ENCODE assay signal across 12 cellular contexts in the genomic region with DNA sequence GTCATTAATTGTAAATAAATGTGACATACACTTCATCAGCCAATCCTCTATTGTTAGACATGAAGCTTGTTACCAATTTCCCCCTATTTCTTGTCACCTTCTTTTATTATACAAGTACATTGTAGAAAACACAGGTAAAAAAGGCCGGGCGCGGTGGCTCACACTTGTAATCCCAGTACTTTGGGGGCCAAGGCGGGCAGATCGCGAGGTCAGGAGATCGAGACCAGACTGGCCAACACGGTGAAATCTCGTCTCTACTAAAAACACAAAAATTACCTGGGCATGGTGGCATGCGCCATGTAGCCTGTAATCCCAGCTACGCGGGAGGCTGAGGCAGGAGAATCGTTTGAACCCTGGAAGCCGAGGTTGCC. TPM values are rescaled to one million over a fixed set of nuclear protein-coding genes. Genes with fewer than 3 reads are reported as not detected.
DNase-seq lines count a peak whose midpoint lies in the region; ATAC-seq and TF ChIP-seq lines count a peak whose summit lies in the region.
"Had no signal": no experiment of that assay in that cellular context is flagged by ENCODE, and none has a peak within 500 bp of the region (broad histone marks: within the 10 kb centered on the region; RNA-seq: fewer than 3 reads in every experiment).

No MANE protein-coding gene starts in this region.

- no peaks in the 10 kb centered on the region for H3K9me2 ChIP-seq in SK-N-SH
- H3K9me2 ChIP-seq in GM23338 (ENCODE audit: insufficient read depth) = no peaks in the 10 kb centered on the region

- H3K27me3 Mint-ChIP-seq in GM23338 (ENCODE audit: insufficient read depth, low read depth, poor library complexity) = peaks cover 20% of the 10 kb centered on the region
- peaks cover 4% of the 10 kb centered on the region for H3K27me3 Mint-ChIP-seq in activated naive CD8-positive, alpha-beta T cell treated with anti-CD3 and anti-CD28 coated beads, Interleukin-2, amount 50 U/mL, for 24 hours

- H4K20me1 ChIP-seq in SK-N-SH (ENCODE audit: insufficient read depth) = no peaks in the 10 kb centered on the region
- H4K20me1 ChIP-seq in GM23338 (replicated peaks; ENCODE audit: insufficient read depth) = no peaks in the 10 kb centered on the region
- H4K20me1 ChIP-seq in osteoblast (ENCODE audit: insufficient read depth, low read length) = no peaks in the 10 kb centered on the region

- H2AFZ ChIP-seq in SK-N-SH (ENCODE audit: low read depth) = peak overlapping the region; percentile 84
- H2AFZ ChIP-seq in GM23338 = peak overlapping the region; percentile 61; the same call in 1 of the 2 replicates
- peak overlapping the region; percentile 56 for H2AFZ ChIP-seq in osteoblast (ENCODE audit: low read length)

- H3K9me3 ChIP-seq in SK-N-SH = no peaks in the 10 kb centered on the region
- no peaks in the 10 kb centered on the region for H3K9me3 ChIP-seq in osteoblast (ENCODE audit: low read depth, low read length)
- H3K9me3 ChIP-seq: Peyer's patch had no signal

- H3K27ac Mint-ChIP-seq in GM23338 = no peak overlapping the region
- H3K27ac Mint-ChIP-seq in activated naive CD8-positive, alpha-beta T cell treated with anti-CD3 and anti-CD28 coated beads, Interleukin-2, amount 50 U/mL, for 24 hours = peak overlapping the region; percentile 8

- H3K9me3 Mint-ChIP-seq in GM23338 = peaks cover 9% of the 10 kb centered on the region
- H3K9me3 Mint-ChIP-seq in activated naive CD8-positive, alpha-beta T cell treated with anti-CD3 and anti-CD28 coated beads, Interleukin-2, amount 50 U/mL, for 24 hours = no peaks in the 10 kb centered on the region

- peaks cover 8% of the 10 kb centered on the region; the same call in 2 of the 3 replicates for H3K4me1 Mint-ChIP-seq in GM23338
- H3K4me1 Mint-ChIP-seq in activated naive CD8-positive, alpha-beta T cell treated with anti-CD3 and anti-CD28 coated beads, Interleukin-2, amount 50 U/mL, for 24 hours = peaks cover 38% of the 10 kb centered on the region

- WGBS in SK-N-SH (ENCODE audit: low lambda C conversion rate) = 76% methylated on average over 14 of the region's 14 CpGs

- CTCF ChIA-PET in SK-N-SH (lab: Yijun Ruan, JAX) = interaction anchor here (0.6 to 6.7 kb wide), 21 partner anchors 11 to 339 kb away, joined by 3 to 71 read pairs (median 4); a partner anchor contains a TSS

- H3K4me1 ChIP-seq in SK-N-SH (ENCODE audit: control insufficient read depth in 1 of 2, insufficient read depth in 2 of 2, low read depth in 1 of 2, low read length in 1 of 2) = peaks cover 0 to 17% of the 10 kb centered on the region in 2 experiments; a peak in 2 of 4 replicates
- H3K4me1 ChIP-seq in GM23338 (ENCODE audit: insufficient read depth) = no peaks in the 10 kb centered on the region
- H3K4me1 ChIP-seq in osteoblast (ENCODE audit: insufficient read depth, low read length) = peaks cover 4% of the 10 kb centered on the region

- H3K79me2 ChIP-seq in SK-N-SH (ENCODE audit: insufficient read depth) (no peaks in the 10 kb centered on the region), GM23338 (replicated peaks; ENCODE audit: insufficient read depth) (no peaks in the 10 kb centered on the region), osteoblast (ENCODE audit: insufficient read depth, low read length) (no peaks in the 10 kb centered on the region)

- H3K27me3 ChIP-seq in SK-N-SH (ENCODE audit: insufficient read depth) (no peaks in the 10 kb centered on the region), GM23338 (ENCODE audit: insufficient read depth) (no peaks in the 10 kb centered on the region), osteoblast (ENCODE audit: insufficient read depth, low read length) (no peaks in the 10 kb centered on the region)
- H3K27me3 ChIP-seq: Peyer's patch had no signal

- H3K4me2 ChIP-seq in SK-N-SH = no peak overlapping the region
- H3K4me2 ChIP-seq in GM23338 = no peak overlapping the region
- no peak overlapping the region for H3K4me2 ChIP-seq in osteoblast (ENCODE audit: insufficient read depth, low read length)

- H3K36me3 Mint-ChIP-seq in GM23338 (ENCODE audit: low read depth) = peaks cover 5% of the 10 kb centered on the region; the same call in 2 of the 3 replicates
- H3K36me3 Mint-ChIP-seq in activated naive CD8-positive, alpha-beta T cell treated with anti-CD3 and anti-CD28 coated beads, Interleukin-2, amount 50 U/mL, for 24 hours (ENCODE audit: low read depth) = no peaks in the 10 kb centered on the region

- TF ChIP-seq RAD21 in SK-N-SH (IDR thresholded peaks at IDR 0.05; ENCODE audit: low read length) = no peak

- no peak for DNase-seq in SK-N-SH
- DNase-seq in GM23338 (ENCODE audit: low spot score) = no peak
- DNase-seq in activated naive CD8-positive, alpha-beta T cell treated with anti-CD3 and anti-CD28 coated beads, Interleukin-2, amount 50 U/mL, for 24 hours = no peak
- no peak for DNase-seq in osteoblast (ENCODE audit: insufficient read length, low spot score, missing footprints)
- no peak for DNase-seq in NCI-H187 (lab: John Stamatoyannopoulos, UW)
- no peak for DNase-seq in germinal center (ENCODE audit: low spot score)
- DNase-seq in cortex of kidney (lab: John Stamatoyannopoulos, UW) = no peak
- DNase-seq: NCI-H2081 had no signal

- H3K27ac ChIP-seq in SK-N-SH (ENCODE audit: low read depth in 2 of 2, low read length in 1 of 2) (peak overlapping the region in 1 of 2 experiments; percentile 94; a peak in 2 of 4 replicates), GM23338 (ENCODE audit: low read depth) (no peak overlapping the region), osteoblast (ENCODE audit: low read depth, low read length) (no peak overlapping the region)
- H3K27ac ChIP-seq: 22Rv1 had no signal

- H3K4me3 ChIP-seq in SK-N-SH (ENCODE audit: low read depth in 2 of 2, low read length in 1 of 2) (no peak overlapping the region), GM23338 (no peak overlapping the region), osteoblast (ENCODE audit: insufficient read depth, low read length) (no peak overlapping the region)
- H3K4me3 ChIP-seq: lung had no signal

- POLR2A ChIA-PET in SK-N-SH (lab: Yijun Ruan, JAX) = interaction anchor here (1.1 to 1.6 kb wide), 5 partner anchors 12 to 66 kb away, joined by 3 to 9 read pairs (median 5); no protein-coding TSS in a partner anchor

- no peak overlapping the region for H3K4me3 Mint-ChIP-seq in GM23338
- no peak overlapping the region for H3K4me3 Mint-ChIP-seq in activated naive CD8-positive, alpha-beta T cell treated with anti-CD3 and anti-CD28 coated beads, Interleukin-2, amount 50 U/mL, for 24 hours

- no peak for ATAC-seq in SK-N-SH treated with all-trans-retinoic acid at 6 μM for 48 hours
- ATAC-seq in GM23338 = no peak
- ATAC-seq in activated naive CD8-positive, alpha-beta T cell treated with anti-CD3 and anti-CD28 coated beads, Interleukin-2, amount 50 U/mL, for 24 hours = no peak

- no peak for TF ChIP-seq EP300 in SK-N-SH (IDR thresholded peaks at IDR 0.05; ENCODE audit: borderline replicate concordance in 1 of 2, low read depth in 1 of 2, low read length in 1 of 2)

- H3K36me3 ChIP-seq in SK-N-SH (replicated peaks in 1 of 2; ENCODE audit: control insufficient read depth in 1 of 2, insufficient read depth in 2 of 2, low read length in 1 of 2) (no peaks in the 10 kb centered on the region), GM23338 (ENCODE audit: insufficient read depth) (no peaks in the 10 kb centered on the region), osteoblast (ENCODE audit: insufficient read depth, low read length) (no peaks in the 10 kb centered on the region)
- H3K36me3 ChIP-seq: Peyer's patch had no signal

- H3F3A ChIP-seq in SK-N-SH (replicated peaks; ENCODE audit: insufficient read depth) = no peaks in the 10 kb centered on the region
- no peaks in the 10 kb centered on the region for H3F3A ChIP-seq in GM23338 (replicated peaks; ENCODE audit: low read depth)

- H3K9ac ChIP-seq in SK-N-SH = no peak overlapping the region

- TF ChIP-seq CTCF in SK-N-SH (IDR thresholded peaks at IDR 0.05) (no peak), GM23338 (conservative IDR thresholded peaks at IDR 0.05; ENCODE audit: low read depth in 2 of 2) (no peak), osteoblast (IDR thresholded peaks at IDR 0.05; ENCODE audit: extremely low read depth, low read depth, low read length) (no peak)

TF ChIP-seq in SK-N-SH, 30 proteins besides CTCF, POLR2A, EP300 and RAD21 (continues in another document):
- TF ChIP-seq FOXJ3 (CRISPR knock-in tag; IDR thresholded peaks at IDR 0.05) (no peak), RFX5 (IDR thresholded peaks at IDR 0.05; ENCODE audit: low read length) (no peak), MEF2A (IDR thresholded peaks at IDR 0.05; ENCODE audit: borderline replicate concordance, low read depth) (no peak), JUND (IDR thresholded peaks at IDR 0.05) (no peak), NFIC (IDR thresholded peaks at IDR 0.05; ENCODE audit: borderline replicate concordance) (no peak), NRF1 (IDR thresholded peaks at IDR 0.05; ENCODE audit: low read depth, low read length) (no peak)

TF ChIP-seq in SK-N-SH treated with all-trans-retinoic acid at 6 μM for 48 hours, 23 proteins besides CTCF, POLR2A, EP300 and RAD21 (continues in another document):
- no peak for TF ChIP-seq ZFP30 (CRISPR knock-in tag; IDR thresholded peaks at IDR 0.05)
- TF ChIP-seq GLIS3 (CRISPR knock-in tag; IDR thresholded peaks at IDR 0.05) = no peak
- no peak for TF ChIP-seq ZNF8 (CRISPR knock-in tag; IDR thresholded peaks at IDR 0.05)
- no peak for TF ChIP-seq ISL1 (CRISPR knock-in tag; IDR thresholded peaks at IDR 0.05)
- no peak for TF ChIP-seq ZFP3 (CRISPR knock-in tag; IDR thresholded peaks at IDR 0.05)
- TF ChIP-seq TCF4 (CRISPR knock-in tag; IDR thresholded peaks at IDR 0.05; ENCODE audit: borderline replicate concordance) = no peak
- no peak for TF ChIP-seq ZC3H10 (CRISPR knock-in tag; IDR thresholded peaks at IDR 0.05)

TF ChIP-seq in GM23338, 12 proteins besides CTCF, POLR2A, EP300 and RAD21 (continues in another document):
- TF ChIP-seq, protein P1, sequence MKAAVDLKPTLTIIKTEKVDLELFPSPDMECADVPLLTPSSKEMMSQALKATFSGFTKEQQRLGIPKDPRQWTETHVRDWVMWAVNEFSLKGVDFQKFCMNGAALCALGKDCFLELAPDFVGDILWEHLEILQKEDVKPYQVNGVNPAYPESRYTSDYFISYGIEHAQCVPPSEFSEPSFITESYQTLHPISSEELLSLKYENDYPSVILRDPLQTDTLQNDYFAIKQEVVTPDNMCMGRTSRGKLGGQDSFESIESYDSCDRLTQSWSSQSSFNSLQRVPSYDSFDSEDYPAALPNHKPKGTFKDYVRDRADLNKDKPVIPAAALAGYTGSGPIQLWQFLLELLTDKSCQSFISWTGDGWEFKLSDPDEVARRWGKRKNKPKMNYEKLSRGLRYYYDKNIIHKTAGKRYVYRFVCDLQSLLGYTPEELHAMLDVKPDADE (IDR thresholded peaks at IDR 0.05) = no peak
- TF ChIP-seq EZH2 (IDR thresholded peaks at IDR 0.05; ENCODE audit: low read depth, unreplicated experiment) = no peak

RNA-seq across cellular contexts. Expression of a gene that starts 42.7 kb away (rescaled TPM):
- polyA plus RNA-seq in SK-N-SH (2012; rRNA removed) (56.9 and 66.9 TPM in 2 replicates), GM23338 (2016; fragmentation: Nextera tagmentation; extraction: Ambion mirVana) (91.3 and 98.2 TPM in 2 replicates)
- 78.1 and 79.9 TPM in 2 replicates for polyA plus RNA-seq in SK-N-SH (2012; cell fraction: cytosol; rRNA removed)
- 14.3 and 22.2 TPM in 2 replicates for polyA plus RNA-seq in SK-N-SH (2012; cell fraction: nucleus; rRNA removed)
- 56.7 and 106 TPM in 2 replicates for total RNA-seq in GM23338 (2014; rRNA removed; shearing (Covaris generic))
- total RNA-seq in osteoblast = 39.8 and 45.1 TPM in 2 replicates
